In the genomic region with DNA sequence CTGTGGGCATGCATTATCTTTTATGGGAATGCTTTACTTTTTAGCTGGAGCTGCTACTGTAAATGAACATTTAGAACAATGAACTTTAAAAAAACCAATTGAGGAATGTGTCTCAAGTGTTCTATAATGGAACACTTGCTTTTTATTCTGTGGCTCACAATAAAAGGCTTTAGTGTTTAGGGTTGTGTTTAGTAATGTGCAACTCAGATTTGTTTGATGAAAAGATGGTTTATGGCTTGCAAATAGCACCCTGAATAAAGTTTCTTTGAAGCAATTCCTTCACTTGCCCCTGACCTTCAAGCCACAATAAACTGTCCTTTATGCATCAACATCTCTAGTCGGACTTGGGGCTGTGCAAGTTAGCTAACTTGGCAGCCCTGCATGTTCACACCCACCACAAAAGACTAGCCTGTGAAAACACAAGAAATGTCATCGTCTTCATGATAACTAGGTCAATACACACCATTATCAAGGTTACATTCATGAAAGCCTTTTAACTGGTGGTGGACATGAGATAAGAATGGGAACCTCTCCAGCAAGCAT, we compare ENCODE assay signal across 15 cellular contexts.
DNase-seq lines count a peak whose midpoint lies in the region; ATAC-seq and TF ChIP-seq lines count a peak whose summit lies in the region.
"Had no signal": no experiment of that assay in that cellular context is flagged by ENCODE, and none has a peak within 500 bp of the region (broad histone marks: within the 10 kb centered on the region; RNA-seq: fewer than 3 reads in every experiment).

No MANE protein-coding gene starts in this region.

- ATAC-seq in stimulated activated memory B cell treated with anti-CD40 and anti-IgM and Interleukin-4, amounts not matched to agents 10 μg/mL and 1 μg/mL and 100 μg/mL, for 72 hours = no peak
- ATAC-seq in HG03095 (IDR thresholded peaks at IDR 0.05; ENCODE audit: unreplicated experiment) = no peak
- ATAC-seq: GM12878, GM23338 had no signal

- H3K4me2 ChIP-seq in mammary epithelial cell (ENCODE audit: insufficient read depth, low read depth, low read length) (no peak overlapping the region), smooth muscle cell (peak overlapping the region; percentile 30)
- H3K4me2 ChIP-seq: GM23338 had no signal

- H4K20me1 ChIP-seq in mammary epithelial cell (ENCODE audit: insufficient read depth, low read length) = peaks cover 3% of the 10 kb centered on the region
- H4K20me1 ChIP-seq in smooth muscle cell (ENCODE audit: low read depth) = peaks cover 1% of the 10 kb centered on the region

- H3K4me3 ChIP-seq in HAP-1 (no peak overlapping the region), mammary epithelial cell (replicated peaks in 1 of 3; ENCODE audit: insufficient read depth in 1 of 3, low read depth in 2 of 3, low read length in 3 of 3) (no peak overlapping the region), smooth muscle cell (no peak overlapping the region)
- H3K4me3 ChIP-seq: GM12878, GM23338 had no signal

- H3F3A ChIP-seq in smooth muscle cell (ENCODE audit: low read depth) = peaks cover 5% of the 10 kb centered on the region

- no peak overlapping the region for H3K9ac ChIP-seq in mammary epithelial cell (ENCODE audit: insufficient read depth, low read length)
- no peak overlapping the region for H3K9ac ChIP-seq in smooth muscle cell (ENCODE audit: low read depth)

- H3K4me3 Mint-ChIP-seq in stimulated activated memory B cell treated with anti-CD40 and anti-IgM and Interleukin-4, amounts not matched to agents 10 μg/mL and 1 μg/mL and 100 μg/mL, for 72 hours = no peak overlapping the region
- no peak overlapping the region for H3K4me3 Mint-ChIP-seq in activated T-cell treated with anti-CD3 and anti-CD28 coated beads, Interleukin-2, amount 50 U/mL, for 24 hours
- H3K4me3 Mint-ChIP-seq: B cell; CD4-positive, alpha-beta T cell; GM23338 had no signal

- H3K4me1 Mint-ChIP-seq in stimulated activated memory B cell treated with anti-CD40 and anti-IgM and Interleukin-4, amounts not matched to agents 10 μg/mL and 1 μg/mL and 100 μg/mL, for 72 hours = no peaks in the 10 kb centered on the region
- no peaks in the 10 kb centered on the region for H3K4me1 Mint-ChIP-seq in activated T-cell treated with anti-CD3 and anti-CD28 coated beads, Interleukin-2, amount 50 U/mL, for 24 hours (ENCODE audit: low read depth)
- H3K4me1 Mint-ChIP-seq: B cell had no signal

- WGBS in mammary epithelial cell (ENCODE audit: low coverage, missing lambda C conversion rate) = 60% methylated on average over 2 of the region's 2 CpGs
- WGBS in smooth muscle cell (ENCODE audit: low lambda C conversion rate) = 51% methylated on average over 2 of the region's 2 CpGs

- H3K27me3 ChIP-seq in HAP-1 (ENCODE audit: low read depth) = no peaks in the 10 kb centered on the region
- no peaks in the 10 kb centered on the region for H3K27me3 ChIP-seq in mammary epithelial cell (ENCODE audit: insufficient read depth, low read length)
- no peaks in the 10 kb centered on the region for H3K27me3 ChIP-seq in smooth muscle cell (ENCODE audit: low read depth)

- in situ Hi-C loops in HAP-1 (cut with MboI; ENCODE audit: low sequenced_read_pairs) = no loop called here
- in situ Hi-C loops in mammary epithelial cell (cut with MboI; ENCODE audit: low sequenced_read_pairs in 2 of 2) = no loop called here

- DNase-seq in HAP-1 (ENCODE audit: low spot score in 2 of 2) (peak; percentile 51 to 85), mammary epithelial cell (no peak), foreskin melanocyte (peak; percentile 94), smooth muscle cell (lab: John Stamatoyannopoulos, UW; ENCODE audit: unreplicated experiment) (no peak)
- DNase-seq in activated T-cell treated with anti-CD3 and anti-CD28 coated beads, Interleukin-2, amount 50 U/mL, for 24 hours = no peak
- DNase-seq: ACHN; C1 segment of cervical spinal cord; CD4-positive, alpha-beta T cell; DMS79; H7 had no signal

- H3K9me3 Mint-ChIP-seq in stimulated activated memory B cell treated with anti-CD40 and anti-IgM and Interleukin-4, amounts not matched to agents 10 μg/mL and 1 μg/mL and 100 μg/mL, for 72 hours = no peaks in the 10 kb centered on the region
- no peaks in the 10 kb centered on the region for H3K9me3 Mint-ChIP-seq in activated T-cell treated with anti-CD3 and anti-CD28 coated beads, Interleukin-2, amount 50 U/mL, for 24 hours
- H3K9me3 Mint-ChIP-seq: CD4-positive, alpha-beta T cell; GM23338 had no signal

- no peaks in the 10 kb centered on the region for H3K9me3 ChIP-seq in HAP-1
- H3K9me3 ChIP-seq in mammary epithelial cell (replicated peaks; ENCODE audit: insufficient read depth, low read length) = no peaks in the 10 kb centered on the region
- H3K9me3 ChIP-seq in smooth muscle cell (replicated peaks; ENCODE audit: low read depth) = no peaks in the 10 kb centered on the region

- intact Hi-C loops in mammary epithelial cell (cut with micrococcal nuclease) = no loop called here

- no peak overlapping the region for H3K27ac ChIP-seq in mammary epithelial cell (ENCODE audit: insufficient read depth, low read depth, low read length)
- H3K27ac ChIP-seq in smooth muscle cell (ENCODE audit: low read depth) = peak overlapping the region; percentile 37

- peaks cover 89% of the 10 kb centered on the region for H3K79me2 ChIP-seq in mammary epithelial cell (ENCODE audit: insufficient read depth, low read length)
- no peaks in the 10 kb centered on the region for H3K79me2 ChIP-seq in smooth muscle cell (ENCODE audit: low read depth)

- no peak overlapping the region for H3K27ac Mint-ChIP-seq in stimulated activated memory B cell treated with anti-CD40 and anti-IgM and Interleukin-4, amounts not matched to agents 10 μg/mL and 1 μg/mL and 100 μg/mL, for 72 hours
- H3K27ac Mint-ChIP-seq in activated T-cell treated with anti-CD3 and anti-CD28 coated beads, Interleukin-2, amount 50 U/mL, for 24 hours = no peak overlapping the region
- H3K27ac Mint-ChIP-seq: B cell; CD4-positive, alpha-beta T cell; GM23338 had no signal

- dilution Hi-C loops in mammary epithelial cell (cut with HindIII; ENCODE audit: low sequenced_read_pairs) = no loop called here

- H2AFZ ChIP-seq in mammary epithelial cell (ENCODE audit: low read depth, low read length) = no peak overlapping the region
- H2AFZ ChIP-seq in smooth muscle cell (ENCODE audit: low read depth) = no peak overlapping the region
- H2AFZ ChIP-seq: GM23338 had no signal

- H3K4me1 ChIP-seq in HAP-1 = peaks cover 18% of the 10 kb centered on the region
- peaks cover 10% of the 10 kb centered on the region for H3K4me1 ChIP-seq in mammary epithelial cell (ENCODE audit: insufficient read depth, low read length)
- H3K4me1 ChIP-seq in smooth muscle cell (ENCODE audit: low read depth) = no peaks in the 10 kb centered on the region

- H3K36me3 ChIP-seq in HAP-1 (replicated peaks) (no peaks in the 10 kb centered on the region), mammary epithelial cell (ENCODE audit: insufficient read depth, low read length) (peaks cover 53% of the 10 kb centered on the region), smooth muscle cell (ENCODE audit: low read depth) (no peaks in the 10 kb centered on the region)

- no peaks in the 10 kb centered on the region for H3K27me3 Mint-ChIP-seq in stimulated activated memory B cell treated with anti-CD40 and anti-IgM and Interleukin-4, amounts not matched to agents 10 μg/mL and 1 μg/mL and 100 μg/mL, for 72 hours
- no peaks in the 10 kb centered on the region for H3K27me3 Mint-ChIP-seq in activated T-cell treated with anti-CD3 and anti-CD28 coated beads, Interleukin-2, amount 50 U/mL, for 24 hours
- H3K27me3 Mint-ChIP-seq: B cell; CD4-positive, alpha-beta T cell had no signal

- CTCF ChIA-PET in mammary epithelial cell (lab: Charles Lee; ENCODE audit: low non-redundant PET) = no interaction called here

- no peaks in the 10 kb centered on the region for H3K36me3 Mint-ChIP-seq in stimulated activated memory B cell treated with anti-CD40 and anti-IgM and Interleukin-4, amounts not matched to agents 10 μg/mL and 1 μg/mL and 100 μg/mL, for 72 hours
- H3K36me3 Mint-ChIP-seq in activated T-cell treated with anti-CD3 and anti-CD28 coated beads, Interleukin-2, amount 50 U/mL, for 24 hours (ENCODE audit: low read depth) = no peaks in the 10 kb centered on the region

- TSS peak; percentile 2 for BruUV-seq in mammary epithelial cell (replicated peaks; lab: Mats Ljungman, UMichigan)

- TF ChIP-seq CTCF in mammary epithelial cell (conservative IDR thresholded peaks at IDR 0.05 in 1 of 2, IDR thresholded peaks at IDR 0.05 in 1 of 2; ENCODE audit: extremely low read depth in 1 of 2, insufficient read depth in 1 of 2, low read depth in 1 of 2, low read length in 2 of 2) (no peak), smooth muscle cell (IDR thresholded peaks at IDR 0.05; ENCODE audit: borderline replicate concordance, insufficient read depth, poor library complexity, severe bottlenecking) (no peak)

Comparison
In these comparisons a context has a peak if more than half of its experiments do, and no peak if none do; other contexts are left out.
1. DNase-seq: peak in HAP-1 (2 of 2) and foreskin melanocyte (single experiment); none in mammary epithelial cell (single experiment), smooth muscle cell (single experiment) and activated T-cell treated with anti-CD3 and anti-CD28 coated beads, Interleukin-2, amount 50 U/mL, for 24 hours (single experiment).